In the genomic region with DNA sequence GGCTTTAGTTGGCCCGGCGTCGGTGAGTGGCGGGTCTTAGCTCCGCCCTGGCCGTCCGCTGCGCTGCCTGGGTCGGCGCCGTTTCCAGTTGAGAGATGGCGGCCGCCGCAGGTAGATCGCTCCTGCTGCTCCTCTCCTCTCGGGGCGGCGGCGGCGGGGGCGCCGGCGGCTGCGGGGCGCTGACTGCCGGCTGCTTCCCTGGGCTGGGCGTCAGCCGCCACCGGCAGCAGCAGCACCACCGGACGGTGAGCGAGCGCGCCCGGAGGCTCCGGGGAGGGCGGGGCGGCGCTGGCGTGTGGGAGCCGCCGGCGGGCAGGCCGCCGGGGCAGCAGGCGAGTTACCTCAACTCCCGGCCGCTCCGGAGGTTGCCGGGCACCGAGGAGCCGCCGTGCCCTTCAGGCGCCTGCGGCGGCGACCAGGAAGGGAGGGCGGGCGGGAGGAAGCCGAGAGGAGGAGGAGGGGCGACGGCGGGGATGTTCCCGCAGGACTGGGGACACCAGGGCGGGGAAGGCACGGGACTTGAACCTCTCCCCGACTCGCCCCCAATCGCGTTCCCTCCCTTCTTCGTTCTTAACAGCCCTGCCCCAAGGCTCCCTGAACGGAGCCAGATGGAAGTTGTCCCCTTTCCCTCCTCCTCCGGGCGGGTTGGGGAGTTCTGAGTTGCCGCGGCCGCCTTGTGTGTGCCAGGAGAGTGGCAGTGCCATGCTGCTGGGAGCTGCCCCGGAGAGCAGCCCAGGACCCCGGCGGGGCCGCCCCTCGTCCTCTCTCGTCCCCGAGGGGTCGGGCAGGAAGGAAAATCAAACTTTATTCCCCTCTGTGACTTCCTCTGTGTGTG, we compare ENCODE assay signal across 8 cellular contexts. TPM values are rescaled to one million over a fixed set of nuclear protein-coding genes. Genes with fewer than 3 reads are reported as not detected.
DNase-seq lines count a peak whose midpoint lies in the region; FAIRE-seq and TF ChIP-seq lines count a peak whose summit lies in the region.

A gene with protein sequence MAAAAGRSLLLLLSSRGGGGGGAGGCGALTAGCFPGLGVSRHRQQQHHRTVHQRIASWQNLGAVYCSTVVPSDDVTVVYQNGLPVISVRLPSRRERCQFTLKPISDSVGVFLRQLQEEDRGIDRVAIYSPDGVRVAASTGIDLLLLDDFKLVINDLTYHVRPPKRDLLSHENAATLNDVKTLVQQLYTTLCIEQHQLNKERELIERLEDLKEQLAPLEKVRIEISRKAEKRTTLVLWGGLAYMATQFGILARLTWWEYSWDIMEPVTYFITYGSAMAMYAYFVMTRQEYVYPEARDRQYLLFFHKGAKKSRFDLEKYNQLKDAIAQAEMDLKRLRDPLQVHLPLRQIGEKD (plus strand): TSS at position 87 of the 835 bp plus-strand sequence. CDS start 9 bp downstream, at position 96.

- H3K36me3 ChIP-seq in Loucy (ENCODE audit: insufficient read depth, low read length): no peaks in the 10 kb centered on the region
- no peaks in the 10 kb centered on the region for H3K36me3 ChIP-seq in astrocyte (ENCODE audit: insufficient read depth, low read length)
- H3K36me3 ChIP-seq in vagina: no peaks in the 10 kb centered on the region

- intact Hi-C loops in vagina (cut with DNase I): no loop called here

- DNase-seq in GM03348 (ENCODE audit: low spot score) (peak; percentile 96), GOT3 (lab: John Stamatoyannopoulos, UW) (peak; percentile 72), T-helper 2 cell (peak; percentile 81 to 94 (median 89)), astrocyte (ENCODE audit: low read depth) (peak; percentile 6), hepatic stellate cell (ENCODE audit: low spot score) (peak; percentile 56), renal cortical epithelial cell (ENCODE audit: low read depth) (no peak), vagina (ENCODE audit: extremely low spot score in 2 of 2) (peak; percentile 93 to 96)

- peak within 1 kb of the TSS; percentile 94 for H3K4me3 Mint-ChIP-seq in astrocyte (ENCODE audit: unreplicated experiment)

- H3K79me2 ChIP-seq in Loucy (ENCODE audit: insufficient read depth, low read length) (peaks cover 43% of the 10 kb centered on the region), astrocyte (ENCODE audit: insufficient read depth, low read length) (peaks cover 48% of the 10 kb centered on the region)

- TF ChIP-seq CTCF in Loucy (conservative IDR thresholded peaks at IDR 0.05; ENCODE audit: low read length): no peak
- TF ChIP-seq CTCF in astrocyte (IDR thresholded peaks at IDR 0.05; ENCODE audit: insufficient read depth, low read depth, low read length): no peak
- no peak for TF ChIP-seq CTCF in vagina (IDR thresholded peaks at IDR 0.05)

- H3K4me1 Mint-ChIP-seq in astrocyte (ENCODE audit: low read depth, unreplicated experiment): peaks cover 24% of the 10 kb centered on the region

- H3K36me3 Mint-ChIP-seq in astrocyte (ENCODE audit: low read depth, unreplicated experiment): no peaks in the 10 kb centered on the region

- H3K9me2 ChIP-seq in Loucy (replicated peaks; ENCODE audit: low read depth, low read length): no peaks in the 10 kb centered on the region

- no peaks in the 10 kb centered on the region for H3K27me3 Mint-ChIP-seq in astrocyte (ENCODE audit: low read depth, unreplicated experiment)

- H3K27ac Mint-ChIP-seq in astrocyte (ENCODE audit: unreplicated experiment): peak within 1 kb of the TSS; percentile 36

- H4K20me1 ChIP-seq in Loucy (ENCODE audit: insufficient read depth, low read length, poor library complexity, severe bottlenecking): peaks cover 13% of the 10 kb centered on the region
- H4K20me1 ChIP-seq in astrocyte (ENCODE audit: insufficient read depth, low read length): peaks cover 40% of the 10 kb centered on the region

- peak within 1 kb of the TSS; percentile 84 for H3K9ac ChIP-seq in Loucy (ENCODE audit: low read depth, low read length, poor library complexity, severe bottlenecking)
- peak within 1 kb of the TSS; percentile 90 for H3K9ac ChIP-seq in astrocyte (ENCODE audit: low read length)

- no peaks in the 10 kb centered on the region for H3K9me3 Mint-ChIP-seq in astrocyte (ENCODE audit: unreplicated experiment)

- H3K9me3 ChIP-seq in Loucy (ENCODE audit: insufficient read depth, low read depth, low read length): no peaks in the 10 kb centered on the region
- H3K9me3 ChIP-seq in astrocyte (ENCODE audit: insufficient read depth, low read depth, low read length): no peaks in the 10 kb centered on the region
- no peaks in the 10 kb centered on the region for H3K9me3 ChIP-seq in vagina

- no peaks in the 10 kb centered on the region for H3F3A ChIP-seq in Loucy (ENCODE audit: low read depth)

- H3K27ac ChIP-seq in astrocyte (ENCODE audit: low read depth, low read length) (peak within 1 kb of the TSS; percentile 54), vagina (peak within 1 kb of the TSS; percentile 92)

- peaks cover 38% of the 10 kb centered on the region for H3K4me1 ChIP-seq in Loucy (ENCODE audit: insufficient read depth, low read length, poor library complexity, severe bottlenecking)
- peaks cover 31% of the 10 kb centered on the region for H3K4me1 ChIP-seq in astrocyte (ENCODE audit: insufficient read depth, low read length)
- H3K4me1 ChIP-seq in vagina: peaks cover 36% of the 10 kb centered on the region

- peak within 1 kb of the TSS; percentile 82 for H3K4me2 ChIP-seq in Loucy (ENCODE audit: low read depth, low read length, poor library complexity, severe bottlenecking)
- H3K4me2 ChIP-seq in astrocyte (ENCODE audit: low read length): peak within 1 kb of the TSS; percentile 99

- TF ChIP-seq POLR2A in vagina (IDR thresholded peaks at IDR 0.05): peak; percentile 57 to 79

- H2AFZ ChIP-seq in Loucy (ENCODE audit: low read length) (peak within 1 kb of the TSS; percentile 91), astrocyte (ENCODE audit: low read depth, low read length) (peak within 1 kb of the TSS; percentile 68)

- no peak for FAIRE-seq in astrocyte (lab: Jason Lieb, UNC)

- H3K4me3 ChIP-seq in Loucy (ENCODE audit: low read length, poor library complexity, severe bottlenecking) (peak within 1 kb of the TSS; percentile 82), astrocyte (ENCODE audit: insufficient read depth, low read depth, low read length) (peak within 1 kb of the TSS; percentile 84), vagina (peak within 1 kb of the TSS; percentile 79 to 85)

- no peaks in the 10 kb centered on the region for H3K27me3 ChIP-seq in Loucy (ENCODE audit: insufficient read depth, low read length, poor library complexity, severe bottlenecking)
- no peaks in the 10 kb centered on the region for H3K27me3 ChIP-seq in astrocyte (ENCODE audit: insufficient read depth, low read length)
- H3K27me3 ChIP-seq in vagina: no peaks in the 10 kb centered on the region

RNA-seq across cellular contexts. Expression of the gene that starts here (rescaled TPM):
- 29.3 and 31.8 TPM in 2 replicates for total RNA-seq in astrocyte
- 32.3 and 47.2 TPM in 2 replicates for total RNA-seq in renal cortical epithelial cell
- total RNA-seq in vagina: 44.7 TPM
